In genomic region chr6:90003069-90003800, GRCh38 we compare ENCODE assay signal across 1 cellular context.
TF ChIP-seq lines count a peak whose summit lies in the region.

No MANE protein-coding gene starts in this region.

TF ChIP-seq in HCT116, 20 proteins besides CTCF, POLR2A, EP300 and RAD21:
- TF ChIP-seq ZBTB33 (IDR thresholded peaks at IDR 0.05; ENCODE audit: extremely low read depth, insufficient replicate concordance, low read length), result no peak
- TF ChIP-seq TCF7L2 (IDR thresholded peaks at IDR 0.05; ENCODE audit: borderline replicate concordance, extremely low read depth, insufficient read depth, insufficient read length), result no peak
- no peak for TF ChIP-seq EGR1 (IDR thresholded peaks at IDR 0.05; ENCODE audit: low read depth)
- peak; percentile 25; the same call in 1 of the 2 replicates for TF ChIP-seq FOSL1 (IDR thresholded peaks at IDR 0.05; ENCODE audit: low read depth)
- no peak for TF ChIP-seq ATF3 (IDR thresholded peaks at IDR 0.05)
